ENCODE assay signal across 1 cellular context in the genomic region with DNA sequence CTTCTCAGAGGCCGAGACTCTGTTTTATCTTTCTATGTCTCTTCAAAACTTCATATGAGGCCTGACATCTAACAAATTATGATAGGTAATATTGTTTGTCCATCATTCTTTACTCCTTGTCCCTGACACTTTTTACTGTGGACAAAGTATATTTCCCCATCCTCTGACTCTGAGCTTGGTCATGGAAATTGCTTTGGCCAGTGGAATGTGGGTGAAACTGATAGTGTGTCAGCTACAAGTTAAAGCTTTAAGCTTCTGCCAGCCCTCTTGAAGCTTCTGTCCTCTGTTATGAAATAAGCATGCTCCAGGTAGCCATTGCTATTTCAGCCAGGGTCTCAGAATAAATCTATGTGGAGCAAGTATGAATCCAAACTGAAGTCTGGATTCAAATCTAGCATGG.
TF ChIP-seq lines count a peak whose summit lies in the region.

No MANE protein-coding gene starts in this region.

TF ChIP-seq in GM12878, 131 proteins besides CTCF, POLR2A, EP300 and RAD21:
- TF ChIP-seq, protein P1, sequence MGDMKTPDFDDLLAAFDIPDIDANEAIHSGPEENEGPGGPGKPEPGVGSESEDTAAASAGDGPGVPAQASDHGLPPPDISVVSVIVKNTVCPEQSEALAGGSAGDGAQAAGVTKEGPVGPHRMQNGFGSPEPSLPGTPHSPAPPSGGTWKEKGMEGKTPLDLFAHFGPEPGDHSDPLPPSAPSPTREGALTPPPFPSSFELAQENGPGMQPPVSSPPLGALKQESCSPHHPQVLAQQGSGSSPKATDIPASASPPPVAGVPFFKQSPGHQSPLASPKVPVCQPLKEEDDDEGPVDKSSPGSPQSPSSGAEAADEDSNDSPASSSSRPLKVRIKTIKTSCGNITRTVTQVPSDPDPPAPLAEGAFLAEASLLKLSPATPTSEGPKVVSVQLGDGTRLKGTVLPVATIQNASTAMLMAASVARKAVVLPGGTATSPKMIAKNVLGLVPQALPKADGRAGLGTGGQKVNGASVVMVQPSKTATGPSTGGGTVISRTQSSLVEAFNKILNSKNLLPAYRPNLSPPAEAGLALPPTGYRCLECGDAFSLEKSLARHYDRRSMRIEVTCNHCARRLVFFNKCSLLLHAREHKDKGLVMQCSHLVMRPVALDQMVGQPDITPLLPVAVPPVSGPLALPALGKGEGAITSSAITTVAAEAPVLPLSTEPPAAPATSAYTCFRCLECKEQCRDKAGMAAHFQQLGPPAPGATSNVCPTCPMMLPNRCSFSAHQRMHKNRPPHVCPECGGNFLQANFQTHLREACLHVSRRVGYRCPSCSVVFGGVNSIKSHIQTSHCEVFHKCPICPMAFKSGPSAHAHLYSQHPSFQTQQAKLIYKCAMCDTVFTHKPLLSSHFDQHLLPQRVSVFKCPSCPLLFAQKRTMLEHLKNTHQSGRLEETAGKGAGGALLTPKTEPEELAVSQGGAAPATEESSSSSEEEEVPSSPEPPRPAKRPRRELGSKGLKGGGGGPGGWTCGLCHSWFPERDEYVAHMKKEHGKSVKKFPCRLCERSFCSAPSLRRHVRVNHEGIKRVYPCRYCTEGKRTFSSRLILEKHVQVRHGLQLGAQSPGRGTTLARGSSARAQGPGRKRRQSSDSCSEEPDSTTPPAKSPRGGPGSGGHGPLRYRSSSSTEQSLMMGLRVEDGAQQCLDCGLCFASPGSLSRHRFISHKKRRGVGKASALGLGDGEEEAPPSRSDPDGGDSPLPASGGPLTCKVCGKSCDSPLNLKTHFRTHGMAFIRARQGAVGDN (IDR thresholded peaks at IDR 0.05): no peak
- no peak for TF ChIP-seq CREB1 (IDR thresholded peaks at IDR 0.05; ENCODE audit: low read depth)
- no peak for TF ChIP-seq ZNF207 (IDR thresholded peaks at IDR 0.05; ENCODE audit: borderline replicate concordance)
- no peak for TF ChIP-seq NRF1 (conservative IDR thresholded peaks at IDR 0.05; ENCODE audit: low read depth, low read length)
- no peak for TF ChIP-seq SREBF2 (IDR thresholded peaks at IDR 0.05; ENCODE audit: low read length)
TF ChIP-seq in GM12878: peak in this region for 0.
